8 cellular contexts compared by ENCODE assay signal in the genomic region with DNA sequence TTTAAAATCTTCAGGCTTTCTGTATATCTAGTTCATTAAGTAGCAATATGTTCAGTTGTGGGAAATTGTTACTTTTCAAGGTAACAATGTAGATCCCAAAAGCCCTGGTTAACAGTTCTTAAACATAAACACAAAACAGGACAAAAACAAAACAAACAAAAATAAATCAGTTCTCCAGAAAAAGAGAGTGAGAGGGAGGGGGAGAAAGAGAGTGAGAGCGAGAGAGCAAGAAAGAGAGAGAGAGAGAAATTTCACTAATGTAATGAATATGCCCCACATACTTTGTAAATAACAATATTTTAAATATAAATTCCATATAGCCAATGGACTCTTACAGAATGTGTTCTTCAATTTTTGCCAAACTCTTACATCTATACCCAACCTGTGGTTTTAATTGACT.
"Had no signal": no experiment of that assay in that cellular context is flagged by ENCODE, and none has a peak within 500 bp of the region (broad histone marks: within the 10 kb centered on the region; RNA-seq: fewer than 3 reads in every experiment).

No MANE protein-coding gene starts in this region.

- H3K27ac ChIP-seq: GM23248 had no signal

- H3K4me3 ChIP-seq: GM23248, K562 had no signal

- ATAC-seq: K562 had no signal

- DNase-seq: GM23248, GOT3, H9, HCEC 1CT, IMR-90, KG1 had no signal

- FAIRE-seq: HTR-8/SVneo, K562 had no signal
